Comparison of ENCODE assay signal across 40 cellular contexts in the genomic region with DNA sequence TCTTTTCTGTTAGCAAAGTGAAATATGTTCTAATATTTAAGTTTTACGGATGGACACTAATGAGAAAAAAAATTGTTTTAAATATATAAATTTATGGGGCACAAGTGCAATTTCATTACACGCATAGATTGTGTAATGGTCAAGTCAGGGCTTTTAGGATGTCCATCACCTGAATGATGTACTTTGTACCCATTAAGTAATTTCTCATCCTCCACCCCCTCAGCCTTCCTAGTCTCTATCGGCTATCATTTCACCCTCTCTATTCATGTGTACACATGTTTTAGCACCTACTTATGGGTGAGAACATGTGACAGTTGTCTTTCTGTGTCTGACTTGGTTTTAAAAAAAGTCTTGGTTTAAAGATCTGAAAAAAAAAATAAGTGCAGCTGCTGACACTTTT.
"Had no signal": no experiment of that assay in that cellular context is flagged by ENCODE, and none has a peak within 500 bp of the region (broad histone marks: within the 10 kb centered on the region; RNA-seq: fewer than 3 reads in every experiment).

No MANE protein-coding gene starts in this region.

- H3K36me3 ChIP-seq: adrenal gland, ascending aorta, brain microvascular endothelial cell, breast epithelium, cardiac muscle cell had no signal

- H3K4me3 Mint-ChIP-seq: activated naive CD4-positive, alpha-beta T cell treated with anti-CD3 and anti-CD28 coated beads for 36 hours; activated naive CD4-positive, alpha-beta T cell treated with anti-CD3 and anti-CD28 coated beads, Interleukin-2, amount 10 ng/mL, durations not matched to agents 7 days and 5 days; activated naive CD4-positive, alpha-beta T cell treated with anti-CD3 and anti-CD28 coated beads, Interleukin-2, amount 50 U/mL, for 24 hours; activated naive CD8-positive, alpha-beta T cell; activated naive CD8-positive, alpha-beta T cell treated with anti-CD3 and anti-CD28 coated beads for 36 hours; activated naive CD8-positive, alpha-beta T cell treated with anti-CD3 and anti-CD28 coated beads, Interleukin-2, amount 10 ng/mL, durations not matched to agents 7 days and 5 days; activated naive CD8-positive, alpha-beta T cell treated with anti-CD3 and anti-CD28 coated beads, Interleukin-2, amount 50 U/mL, for 24 hours; activated T-cell treated with anti-CD3 and anti-CD28 coated beads, Interleukin-2, amount 50 U/mL, for 24 hours; activated T-cell treated with anti-CD3 and anti-CD28 coated beads, Interleukin-2, amount 50 U/mL, for 4 hours; activated T-cell treated with anti-CD3 and anti-CD28 coated beads, Interleukin-2, amount 50 U/mL, for 72 hours; activated T-helper 1 cell treated with anti-CD3 and anti-CD28 coated beads, Interleukin-12 subunit alpha, Interleukin-12 subunit beta, Interleukin-2, Interleukin-4 antibody, amounts not matched to agents 30 ng/mL and 10 ng/mL and 1 ng/mL, durations not matched to agents 14 hours and 24 hours and 36 hours; activated T-helper 17 cell treated with anti-CD3 and anti-CD28 coated beads, Interleukin-2, amount 50 U/mL, for 72 hours; brain; central memory CD8-positive, alpha-beta T cell had no signal

- DNase-seq: activated effector memory CD4-positive, alpha-beta T cell treated with anti-CD3 and anti-CD28 coated beads, Interleukin-2, amount 50 U/mL, for 16 hours; activated effector memory CD4-positive, alpha-beta T cell treated with Interleukin-2 at 50 U/mL for 16 hours; activated gamma-delta T cell; activated gamma-delta T cell treated with Interleukin-2 at 50 U/mL for 16 hours; activated naive CD4-positive, alpha-beta T cell; activated naive CD4-positive, alpha-beta T cell treated with anti-CD3 and anti-CD28 coated beads for 36 hours; activated naive CD4-positive, alpha-beta T cell treated with anti-CD3 and anti-CD28 coated beads, Interleukin-2, amount 10 ng/mL, durations not matched to agents 7 days and 5 days; activated naive CD4-positive, alpha-beta T cell treated with anti-CD3 and anti-CD28 coated beads, Interleukin-2, amount 50 U/mL, for 16 hours; activated naive CD4-positive, alpha-beta T cell treated with Interleukin-2 at 50 U/mL for 16 hours; activated naive CD8-positive, alpha-beta T cell treated with anti-CD3 and anti-CD28 coated beads for 36 hours; activated naive CD8-positive, alpha-beta T cell treated with anti-CD3 and anti-CD28 coated beads, Interleukin-2, amount 10 ng/mL, durations not matched to agents 7 days and 5 days; activated naive CD8-positive, alpha-beta T cell treated with anti-CD3 and anti-CD28 coated beads, Interleukin-2, amount 50 U/mL, for 24 hours; activated T-cell treated with anti-CD3 and anti-CD28 coated beads for 4 hours; activated T-cell treated with anti-CD3 and anti-CD28 coated beads, Interleukin-2, amount 50 U/mL, for 1 hour; activated T-cell treated with anti-CD3 and anti-CD28 coated beads, Interleukin-2, amount 50 U/mL, for 24 hours; activated T-cell treated with anti-CD3 and anti-CD28 coated beads, Interleukin-2, amount 50 U/mL, for 4 hours; activated T-cell treated with anti-CD3 and anti-CD28 coated beads, Interleukin-2, amount 50 U/mL, for 48 hours; activated T-cell treated with anti-CD3 and anti-CD28 coated beads, Interleukin-2, amount 50 U/mL, for 72 hours; adrenal gland; amniotic stem cell; amygdala; anterior cingulate cortex; body of pancreas; brain microvascular endothelial cell; caudate nucleus; central memory CD4-positive, alpha-beta T cell; cerebellar nuclear complex had no signal

- H3K9me3 ChIP-seq: adrenal gland, ascending aorta, body of pancreas, breast epithelium had no signal

- H3K9me3 Mint-ChIP-seq: activated naive CD4-positive, alpha-beta T cell treated with anti-CD3 and anti-CD28 coated beads for 36 hours; activated naive CD4-positive, alpha-beta T cell treated with anti-CD3 and anti-CD28 coated beads, Interleukin-2, amount 10 ng/mL, durations not matched to agents 7 days and 5 days; activated naive CD4-positive, alpha-beta T cell treated with anti-CD3 and anti-CD28 coated beads, Interleukin-2, amount 50 U/mL, for 24 hours; activated naive CD4-positive, alpha-beta T cell treated with anti-CD3 and anti-CD28 coated beads, Interleukin-2, amount 50 U/mL, for 72 hours; activated naive CD8-positive, alpha-beta T cell treated with anti-CD3 and anti-CD28 coated beads for 36 hours; activated naive CD8-positive, alpha-beta T cell treated with anti-CD3 and anti-CD28 coated beads, Interleukin-2, amount 10 ng/mL, durations not matched to agents 7 days and 5 days; activated naive CD8-positive, alpha-beta T cell treated with anti-CD3 and anti-CD28 coated beads, Interleukin-2, amount 50 U/mL, for 24 hours; activated T-cell treated with anti-CD3 and anti-CD28 coated beads, Interleukin-2, amount 50 U/mL, for 24 hours; activated T-cell treated with anti-CD3 and anti-CD28 coated beads, Interleukin-2, amount 50 U/mL, for 4 hours; activated T-cell treated with anti-CD3 and anti-CD28 coated beads, Interleukin-2, amount 50 U/mL, for 72 hours; activated T-helper 1 cell treated with anti-CD3 and anti-CD28 coated beads, Interleukin-12 subunit alpha, Interleukin-12 subunit beta, Interleukin-2, Interleukin-4 antibody, amounts not matched to agents 30 ng/mL and 10 ng/mL and 1 ng/mL, durations not matched to agents 14 hours and 24 hours and 36 hours; activated T-helper 17 cell treated with anti-CD3 and anti-CD28 coated beads, Interleukin-2, amount 50 U/mL, for 72 hours; activated T-helper 2 cell treated with anti-CD3 and anti-CD28 coated beads, Interferon-gamma antibody, Interleukin-2, Interleukin-4, amounts not matched to agents 10 μg/mL and 5 μg/mL and 100 μg/mL, durations not matched to agents 14 hours and 24 hours and 36 hours; brain; central memory CD8-positive, alpha-beta T cell had no signal

- H3K4me1 ChIP-seq: adrenal gland, ascending aorta, body of pancreas, breast epithelium had no signal

- H3K4me1 Mint-ChIP-seq: activated naive CD4-positive, alpha-beta T cell treated with anti-CD3 and anti-CD28 coated beads, Interleukin-2, amount 10 ng/mL, durations not matched to agents 7 days and 5 days; activated naive CD4-positive, alpha-beta T cell treated with anti-CD3 and anti-CD28 coated beads, Interleukin-2, amount 50 U/mL, for 24 hours; activated naive CD8-positive, alpha-beta T cell treated with anti-CD3 and anti-CD28 coated beads for 36 hours; activated naive CD8-positive, alpha-beta T cell treated with anti-CD3 and anti-CD28 coated beads, Interleukin-2, amount 10 ng/mL, durations not matched to agents 7 days and 5 days; activated naive CD8-positive, alpha-beta T cell treated with anti-CD3 and anti-CD28 coated beads, Interleukin-2, amount 50 U/mL, for 24 hours; activated T-helper 17 cell treated with anti-CD3 and anti-CD28 coated beads, Interleukin-2, amount 50 U/mL, for 72 hours; central memory CD8-positive, alpha-beta T cell had no signal

- H3K27ac ChIP-seq: adrenal gland, ascending aorta, body of pancreas, brain microvascular endothelial cell, breast epithelium, cardiac muscle cell had no signal

- H3K27ac Mint-ChIP-seq: activated naive CD4-positive, alpha-beta T cell treated with anti-CD3 and anti-CD28 coated beads for 36 hours; activated naive CD4-positive, alpha-beta T cell treated with anti-CD3 and anti-CD28 coated beads, Interleukin-2, amount 10 ng/mL, durations not matched to agents 7 days and 5 days; activated naive CD4-positive, alpha-beta T cell treated with anti-CD3 and anti-CD28 coated beads, Interleukin-2, amount 50 U/mL, for 24 hours; activated naive CD4-positive, alpha-beta T cell treated with anti-CD3 and anti-CD28 coated beads, Interleukin-2, amount 50 U/mL, for 72 hours; activated naive CD8-positive, alpha-beta T cell; activated naive CD8-positive, alpha-beta T cell treated with anti-CD3 and anti-CD28 coated beads for 36 hours; activated naive CD8-positive, alpha-beta T cell treated with anti-CD3 and anti-CD28 coated beads, Interleukin-2, amount 10 ng/mL, durations not matched to agents 7 days and 5 days; activated naive CD8-positive, alpha-beta T cell treated with anti-CD3 and anti-CD28 coated beads, Interleukin-2, amount 50 U/mL, for 24 hours; activated T-cell treated with anti-CD3 and anti-CD28 coated beads, Interleukin-2, amount 50 U/mL, for 24 hours; activated T-cell treated with anti-CD3 and anti-CD28 coated beads, Interleukin-2, amount 50 U/mL, for 72 hours; activated T-helper 1 cell treated with anti-CD3 and anti-CD28 coated beads, Interleukin-12 subunit alpha, Interleukin-12 subunit beta, Interleukin-2, Interleukin-4 antibody, amounts not matched to agents 30 ng/mL and 10 ng/mL and 1 ng/mL, durations not matched to agents 14 hours and 24 hours and 36 hours; activated T-helper 17 cell treated with anti-CD3 and anti-CD28 coated beads, Interleukin-2, amount 50 U/mL, for 72 hours; activated T-helper 2 cell treated with anti-CD3 and anti-CD28 coated beads, Interferon-gamma antibody, Interleukin-2, Interleukin-4, amounts not matched to agents 10 μg/mL and 5 μg/mL and 100 μg/mL, durations not matched to agents 14 hours and 24 hours and 36 hours; brain had no signal

- H3K27me3 ChIP-seq: adrenal gland, ascending aorta, body of pancreas, brain microvascular endothelial cell, breast epithelium, cardiac muscle cell had no signal

- FAIRE-seq: astrocyte, bronchial epithelial cell had no signal

- H3K36me3 Mint-ChIP-seq: activated naive CD4-positive, alpha-beta T cell treated with anti-CD3 and anti-CD28 coated beads, Interleukin-2, amount 10 ng/mL, durations not matched to agents 7 days and 5 days; activated naive CD4-positive, alpha-beta T cell treated with anti-CD3 and anti-CD28 coated beads, Interleukin-2, amount 50 U/mL, for 24 hours; activated naive CD4-positive, alpha-beta T cell treated with anti-CD3 and anti-CD28 coated beads, Interleukin-2, amount 50 U/mL, for 72 hours; activated naive CD8-positive, alpha-beta T cell; activated naive CD8-positive, alpha-beta T cell treated with anti-CD3 and anti-CD28 coated beads for 36 hours; activated naive CD8-positive, alpha-beta T cell treated with anti-CD3 and anti-CD28 coated beads, Interleukin-2, amount 10 ng/mL, durations not matched to agents 7 days and 5 days; brain had no signal

- H3K4me3 ChIP-seq: adrenal gland, ascending aorta, body of pancreas, breast epithelium, cardiac muscle cell had no signal

- ATAC-seq: activated naive CD4-positive, alpha-beta T cell treated with anti-CD3 and anti-CD28 coated beads, Interleukin-2, amount 50 U/mL, for 72 hours; activated naive CD8-positive, alpha-beta T cell treated with anti-CD3 and anti-CD28 coated beads, Interleukin-2, amount 50 U/mL, for 24 hours; activated T-cell treated with anti-CD3 and anti-CD28 coated beads, Interleukin-2, amount 50 U/mL, for 4 hours; activated T-cell treated with anti-CD3 and anti-CD28 coated beads, Interleukin-2, amount 50 U/mL, for 72 hours; activated T-helper 17 cell treated with anti-CD3 and anti-CD28 coated beads, Interleukin-2, amount 50 U/mL, for 72 hours; body of pancreas had no signal

- H3K27me3 Mint-ChIP-seq: activated naive CD4-positive, alpha-beta T cell treated with anti-CD3 and anti-CD28 coated beads, Interleukin-2, amount 10 ng/mL, durations not matched to agents 7 days and 5 days; activated naive CD4-positive, alpha-beta T cell treated with anti-CD3 and anti-CD28 coated beads, Interleukin-2, amount 50 U/mL, for 24 hours; activated naive CD8-positive, alpha-beta T cell; activated naive CD8-positive, alpha-beta T cell treated with anti-CD3 and anti-CD28 coated beads for 36 hours; activated naive CD8-positive, alpha-beta T cell treated with anti-CD3 and anti-CD28 coated beads, Interleukin-2, amount 10 ng/mL, durations not matched to agents 7 days and 5 days; activated T-cell treated with anti-CD3 and anti-CD28 coated beads, Interleukin-2, amount 50 U/mL, for 24 hours; activated T-helper 17 cell treated with anti-CD3 and anti-CD28 coated beads, Interleukin-2, amount 50 U/mL, for 72 hours; central memory CD8-positive, alpha-beta T cell had no signal
